25 cellular contexts compared by ENCODE assay signal in the genomic region with DNA sequence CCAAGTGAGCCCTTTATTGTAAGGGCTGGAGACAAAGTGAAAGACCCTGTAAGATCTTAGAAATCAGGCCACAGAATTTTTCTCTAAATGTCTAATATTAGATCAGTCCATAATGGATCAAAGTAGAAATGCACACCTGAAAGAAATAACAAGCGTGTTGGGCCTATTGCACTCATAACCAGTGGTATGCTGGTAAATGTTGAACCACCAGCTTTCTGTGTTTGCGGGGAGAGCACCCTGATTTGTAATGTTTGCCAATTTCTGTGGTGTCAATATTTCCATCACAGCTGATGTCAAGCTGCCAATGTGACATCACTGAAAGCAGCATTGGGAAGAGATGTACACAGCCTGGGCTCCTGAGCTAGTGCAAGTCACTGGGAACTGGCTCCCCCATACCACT.
"Had no signal": no experiment of that assay in that cellular context is flagged by ENCODE, and none has a peak within 500 bp of the region (broad histone marks: within the 10 kb centered on the region; RNA-seq: fewer than 3 reads in every experiment).

No MANE protein-coding gene starts in this region.

- ATAC-seq: activated CD4-positive, CD25-positive, alpha-beta regulatory T cell treated with anti-CD3 and anti-CD28 coated beads, Interleukin-2, amount 50 U/mL, for 24 hours; effector memory CD8-positive, alpha-beta T cell; gastrocnemius medialis; mucosa of descending colon; natural killer cell treated with Interleukin-12 subunit alpha and Interleukin-12 subunit beta and Interleukin-15 and Interleukin-18, amount 100 ng/mL, for 72 hours had no signal

- H3K27me3 ChIP-seq: ascending aorta, dorsolateral prefrontal cortex, gastrocnemius medialis, right atrium auricular region, thyroid gland had no signal

- H3K9ac ChIP-seq: SK-N-SH had no signal

- H3K9me3 Mint-ChIP-seq: effector memory CD8-positive, alpha-beta T cell; natural killer cell treated with Interleukin-12 subunit alpha and Interleukin-12 subunit beta and Interleukin-15 and Interleukin-18, amount 100 ng/mL, for 72 hours; T-helper 1 cell treated with Interleukin-12 subunit alpha and Interleukin-12 subunit beta and Interleukin-4 antibody, amounts not matched to agents 30 μg/mL and 1 μg/mL, for 36 hours had no signal

- DNase-seq: activated CD8-positive, alpha-beta memory T cell treated with anti-CD3 and anti-CD28 coated beads for 24 hours; cerebellar nuclear complex; dorsolateral prefrontal cortex; effector memory CD8-positive, alpha-beta T cell; erythroblast; gastrocnemius medialis; glutamatergic neuron; left ventricle myocardium inferior; mucosa of descending colon; SK-N-SH; stimulated activated naive CD4-positive, alpha-beta T cell treated with Interleukin-2 at 50 U/mL for 16 hours; SW 1271; T1000; thyroid gland; WERI-Rb-1 had no signal

- H3K4me1 ChIP-seq: ascending aorta, thyroid gland had no signal

- H3K36me3 Mint-ChIP-seq: brain; natural killer cell treated with Interleukin-12 subunit alpha and Interleukin-12 subunit beta and Interleukin-15 and Interleukin-18, amount 100 ng/mL, for 72 hours had no signal

- H3K27ac Mint-ChIP-seq: activated naive CD8-positive, alpha-beta T cell; effector memory CD8-positive, alpha-beta T cell; natural killer cell treated with Interleukin-12 subunit alpha and Interleukin-12 subunit beta and Interleukin-15 and Interleukin-18, amount 100 ng/mL, for 72 hours; T-helper 1 cell treated with Interleukin-12 subunit alpha and Interleukin-12 subunit beta and Interleukin-4 antibody, amounts not matched to agents 30 μg/mL and 1 μg/mL, for 36 hours had no signal

- H3K9me3 ChIP-seq: ascending aorta, gastrocnemius medialis, left ventricle myocardium inferior, mucosa of descending colon, right atrium auricular region, SK-N-SH, thyroid gland had no signal

- H3K4me3 Mint-ChIP-seq: activated naive CD8-positive, alpha-beta T cell; brain; effector memory CD8-positive, alpha-beta T cell; natural killer cell treated with Interleukin-12 subunit alpha and Interleukin-12 subunit beta and Interleukin-15 and Interleukin-18, amount 100 ng/mL, for 72 hours; T-helper 1 cell treated with Interleukin-12 subunit alpha and Interleukin-12 subunit beta and Interleukin-4 antibody, amounts not matched to agents 30 μg/mL and 1 μg/mL, for 36 hours had no signal

- H3K27ac ChIP-seq: ascending aorta, cardiac muscle cell, gastrocnemius medialis, right atrium auricular region, thyroid gland, WERI-Rb-1 had no signal

- H3K4me3 ChIP-seq: ascending aorta, cardiac muscle cell, coronary artery, dorsolateral prefrontal cortex, gastrocnemius medialis, left ventricle myocardium inferior, lung, mucosa of descending colon, right atrium auricular region, thyroid gland had no signal

- H3K36me3 ChIP-seq: cardiac muscle cell, gastrocnemius medialis, right atrium auricular region, thyroid gland, WERI-Rb-1 had no signal

- H3K27me3 Mint-ChIP-seq: activated naive CD8-positive, alpha-beta T cell; brain; natural killer cell treated with Interleukin-12 subunit alpha and Interleukin-12 subunit beta and Interleukin-15 and Interleukin-18, amount 100 ng/mL, for 72 hours had no signal
